ENCODE assay signal across 8 cellular contexts in the genomic region with DNA sequence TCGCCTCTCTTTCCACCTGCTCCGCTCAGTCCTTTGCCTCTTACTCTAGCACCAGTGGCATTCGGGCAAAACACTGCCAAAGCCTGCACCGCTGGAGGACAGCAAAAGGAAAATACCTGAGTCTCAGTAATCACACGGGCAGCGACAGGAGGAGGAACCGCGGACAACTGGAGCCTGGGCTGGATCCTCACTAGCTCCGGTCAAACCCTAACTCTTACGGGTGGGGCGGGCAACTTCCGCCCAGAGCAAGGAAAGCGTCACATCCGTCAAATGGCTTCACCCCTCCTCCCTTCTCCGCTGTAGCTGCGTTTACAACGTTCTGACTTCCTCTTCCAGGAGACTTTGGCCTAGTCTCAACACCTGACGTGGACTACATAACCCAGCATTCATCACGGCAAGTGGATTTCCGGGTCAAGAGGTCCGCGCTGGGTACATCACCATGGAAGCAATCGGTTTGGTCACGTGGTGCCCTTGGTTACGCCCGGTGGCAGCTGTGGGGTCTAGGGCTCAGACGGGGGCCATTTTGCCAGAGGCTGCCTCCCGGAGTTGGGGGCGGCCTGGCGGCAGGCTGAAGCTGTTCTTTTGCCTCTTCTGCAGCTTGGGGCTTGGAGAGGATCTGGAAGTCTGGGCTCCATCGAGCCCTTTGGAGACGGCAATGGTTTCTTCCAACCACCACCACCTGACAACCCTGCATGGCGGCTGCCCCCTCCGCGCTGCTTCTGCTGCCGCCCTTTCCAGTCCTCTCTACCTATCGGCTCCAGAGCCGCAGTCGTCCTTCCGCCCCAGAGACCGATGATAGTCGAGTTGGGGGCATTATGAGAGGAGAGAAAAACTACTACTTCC. TPM values are rescaled to one million over a fixed set of nuclear protein-coding genes. Genes with fewer than 3 reads are reported as not detected.
DNase-seq lines count a peak whose midpoint lies in the region; ATAC-seq and TF ChIP-seq lines count a peak whose summit lies in the region.

A gene with protein sequence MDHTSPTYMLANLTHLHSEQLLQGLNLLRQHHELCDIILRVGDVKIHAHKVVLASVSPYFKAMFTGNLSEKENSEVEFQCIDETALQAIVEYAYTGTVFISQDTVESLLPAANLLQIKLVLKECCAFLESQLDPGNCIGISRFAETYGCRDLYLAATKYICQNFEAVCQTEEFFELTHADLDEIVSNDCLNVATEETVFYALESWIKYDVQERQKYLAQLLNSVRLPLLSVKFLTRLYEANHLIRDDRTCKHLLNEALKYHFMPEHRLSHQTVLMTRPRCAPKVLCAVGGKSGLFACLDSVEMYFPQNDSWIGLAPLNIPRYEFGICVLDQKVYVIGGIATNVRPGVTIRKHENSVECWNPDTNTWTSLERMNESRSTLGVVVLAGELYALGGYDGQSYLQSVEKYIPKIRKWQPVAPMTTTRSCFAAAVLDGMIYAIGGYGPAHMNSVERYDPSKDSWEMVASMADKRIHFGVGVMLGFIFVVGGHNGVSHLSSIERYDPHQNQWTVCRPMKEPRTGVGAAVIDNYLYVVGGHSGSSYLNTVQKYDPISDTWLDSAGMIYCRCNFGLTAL (minus strand): TSS at position 218 of the 843 bp plus-strand sequence. CDS start 16,019 bp downstream, outside the sequence.
A gene with protein sequence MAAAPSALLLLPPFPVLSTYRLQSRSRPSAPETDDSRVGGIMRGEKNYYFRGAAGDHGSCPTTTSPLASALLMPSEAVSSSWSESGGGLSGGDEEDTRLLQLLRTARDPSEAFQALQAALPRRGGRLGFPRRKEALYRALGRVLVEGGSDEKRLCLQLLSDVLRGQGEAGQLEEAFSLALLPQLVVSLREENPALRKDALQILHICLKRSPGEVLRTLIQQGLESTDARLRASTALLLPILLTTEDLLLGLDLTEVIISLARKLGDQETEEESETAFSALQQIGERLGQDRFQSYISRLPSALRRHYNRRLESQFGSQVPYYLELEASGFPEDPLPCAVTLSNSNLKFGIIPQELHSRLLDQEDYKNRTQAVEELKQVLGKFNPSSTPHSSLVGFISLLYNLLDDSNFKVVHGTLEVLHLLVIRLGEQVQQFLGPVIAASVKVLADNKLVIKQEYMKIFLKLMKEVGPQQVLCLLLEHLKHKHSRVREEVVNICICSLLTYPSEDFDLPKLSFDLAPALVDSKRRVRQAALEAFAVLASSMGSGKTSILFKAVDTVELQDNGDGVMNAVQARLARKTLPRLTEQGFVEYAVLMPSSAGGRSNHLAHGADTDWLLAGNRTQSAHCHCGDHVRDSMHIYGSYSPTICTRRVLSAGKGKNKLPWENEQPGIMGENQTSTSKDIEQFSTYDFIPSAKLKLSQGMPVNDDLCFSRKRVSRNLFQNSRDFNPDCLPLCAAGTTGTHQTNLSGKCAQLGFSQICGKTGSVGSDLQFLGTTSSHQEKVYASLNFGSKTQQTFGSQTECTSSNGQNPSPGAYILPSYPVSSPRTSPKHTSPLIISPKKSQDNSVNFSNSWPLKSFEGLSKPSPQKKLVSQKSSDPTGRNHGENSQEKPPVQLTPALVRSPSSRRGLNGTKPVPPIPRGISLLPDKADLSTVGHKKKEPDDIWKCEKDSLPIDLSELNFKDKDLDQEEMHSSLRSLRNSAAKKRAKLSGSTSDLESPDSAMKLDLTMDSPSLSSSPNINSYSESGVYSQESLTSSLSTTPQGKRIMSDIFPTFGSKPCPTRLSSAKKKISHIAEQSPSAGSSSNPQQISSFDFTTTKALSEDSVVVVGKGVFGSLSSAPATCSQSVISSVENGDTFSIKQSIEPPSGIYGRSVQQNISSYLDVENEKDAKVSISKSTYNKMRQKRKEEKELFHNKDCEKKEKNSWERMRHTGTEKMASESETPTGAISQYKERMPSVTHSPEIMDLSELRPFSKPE (N-terminal part only) (plus strand): TSS at position 461 of the 843 bp plus-strand sequence. CDS start 232 bp downstream, at position 693.

- POLR2A ChIA-PET in IMR-90 (lab: Charles Lee; ENCODE audit: unreplicated experiment) (no interaction called here), OCI-LY7 (lab: Charles Lee) (interaction anchor here (0.6 to 3.8 kb wide), 16 partner anchors 9 to 179 kb away, joined by 3 to 17 read pairs (median 3); a partner anchor contains a TSS)

- in situ Hi-C loops in IMR-90 (cut with MboI; ENCODE audit: low sequenced_read_pairs): loop anchor here (10.0 kb wide), 1 partner anchor 173 kb away; a partner anchor contains a TSS

- H3K79me1 ChIP-seq in IMR-90 (ENCODE audit: low read depth in 1 of 2, low read length in 2 of 2): peaks cover 10 to 36% of the 10 kb centered on the region in 2 experiments

- H4K8ac ChIP-seq in IMR-90 (ENCODE audit: low read depth in 2 of 2, low read length in 2 of 2): peak within 1 kb of the TSS; percentile 5 to 77; a peak in 2 of 4 replicates

- no peak for TF ChIP-seq RAD21 in IMR-90 (IDR thresholded peaks at IDR 0.05; ENCODE audit: low read length)

- H3K36me3 ChIP-seq in IMR-90 (ENCODE audit: control insufficient read depth, insufficient read depth, low read length) (no peaks in the 10 kb centered on the region), OCI-LY7 (ENCODE audit: insufficient read depth, low read length) (peaks cover 2% of the 10 kb centered on the region; the same call in 1 of the 2 replicates)

- H2AK5ac ChIP-seq in IMR-90 (ENCODE audit: low read depth, low read length): peak within 1 kb of the TSS; percentile 44; the same call in 1 of the 2 replicates

- H3K9me1 ChIP-seq in IMR-90 (ENCODE audit: insufficient read depth, low read length): no peaks in the 10 kb centered on the region

- peaks cover 3% of the 10 kb centered on the region; the same call in 1 of the 2 replicates for H3K4me1 ChIP-seq in IMR-90 (ENCODE audit: control insufficient read depth, insufficient read depth, low read length)
- peaks cover 22% of the 10 kb centered on the region for H3K4me1 ChIP-seq in OCI-LY7 (ENCODE audit: insufficient read depth, low read length, poor library complexity, severe bottlenecking)

- H3K9ac ChIP-seq in IMR-90 (ENCODE audit: low read depth, low read length): peak within 1 kb of the TSS; percentile 82

- H3K27me3 ChIP-seq in IMR-90 (ENCODE audit: control insufficient read depth, insufficient read depth, low read length): no peaks in the 10 kb centered on the region

- peak within 1 kb of the TSS; percentile 30 for H3K18ac ChIP-seq in IMR-90 (ENCODE audit: low read depth, low read length)

- H2BK120ac ChIP-seq in IMR-90 (ENCODE audit: low read depth, low read length): peak within 1 kb of the TSS; percentile 44

- H4K20me1 ChIP-seq in IMR-90 (ENCODE audit: insufficient read depth, low read length) (peaks cover 13% of the 10 kb centered on the region), OCI-LY7 (ENCODE audit: insufficient read depth, low read length) (peaks cover 36% of the 10 kb centered on the region)

- peak; percentile 98 for DNase-seq in DMS114 treated with DMSO at 0.1 percent for 48 hours (lab: John Stamatoyannopoulos, UW; ENCODE audit: unreplicated experiment)
- DNase-seq in IMR-90: peak; percentile 100
- peak; percentile 99 for DNase-seq in OCI-LY7 (ENCODE audit: low spot score)
- peak; percentile 94 for DNase-seq in activated T-cell treated with anti-CD3 and anti-CD28 coated beads for 4 hours
- DNase-seq in erythroblast (lab: John Stamatoyannopoulos, UW): peak; percentile 99 to 100
- DNase-seq in mucosa of gallbladder (ENCODE audit: low spot score): peak; percentile 100
- DNase-seq in stimulated activated CD8-positive, alpha-beta memory T cell treated with anti-CD3 and anti-CD28 coated beads, Interleukin-4, amount 100 ng/mL, for 4 hours (ENCODE audit: low read depth in 2 of 2, low spot score in 1 of 2): peak; percentile 92 to 93

- 0% methylated on average over 11 of the region's 42 CpGs; no CpG with 5 or more reads in 1 of the 2 experiments for WGBS in IMR-90 (ENCODE audit: extremely low coverage in 2 of 2, insufficient read length in 1 of 2), 2 experiments

- peak within 1 kb of the TSS; percentile 77 for H2BK5ac ChIP-seq in IMR-90 (ENCODE audit: low read depth, low read length, poor library complexity, severe bottlenecking)

- peaks cover 90% of the 10 kb centered on the region for H3K79me2 ChIP-seq in OCI-LY7 (ENCODE audit: insufficient read depth, low read depth, low read length)

- H2BK15ac ChIP-seq in IMR-90 (ENCODE audit: low read depth, low read length): no peak within 1 kb of the TSS

- H3K4me2 ChIP-seq in IMR-90 (ENCODE audit: low read depth, low read length): peak within 1 kb of the TSS; percentile 93
- H3K4me2 ChIP-seq in OCI-LY7 (ENCODE audit: low read length): peak within 1 kb of the TSS; percentile 97

- CTCF ChIA-PET in IMR-90 (lab: Yijun Ruan, JAX) (no interaction called here), OCI-LY7 (lab: Charles Lee; ENCODE audit: unreplicated experiment) (interaction anchor here (0.7 kb wide), 1 partner anchor 123 kb away, joined by 3 read pairs; no protein-coding TSS in a partner anchor)

- dilution Hi-C loops in IMR-90 (cut with HindIII; ENCODE audit: low sequenced_read_pairs, unreplicated experiment): no loop called here

- H3K4ac ChIP-seq in IMR-90 (ENCODE audit: low read depth, low read length): peak within 1 kb of the TSS; percentile 73

- H2AK9ac ChIP-seq in IMR-90 (replicated peaks; ENCODE audit: low read depth, low read length, poor library complexity): peak within 1 kb of the TSS; percentile 75

- TF ChIP-seq CTCF in IMR-90 (conservative IDR thresholded peaks at IDR 0.05; ENCODE audit: low read depth, low read length) (no peak), OCI-LY7 (conservative IDR thresholded peaks at IDR 0.05; ENCODE audit: low read length) (no peak)

- peak within 1 kb of the TSS; percentile 65 for H3K27ac ChIP-seq in IMR-90 (ENCODE audit: insufficient read depth, low read length)
- peak within 1 kb of the TSS; percentile 75 for H3K27ac ChIP-seq in OCI-LY7 (ENCODE audit: low read depth, low read length, poor library complexity, severe bottlenecking)

- H2BK20ac ChIP-seq in IMR-90 (ENCODE audit: low read depth, low read length): no peak within 1 kb of the TSS

- peak within 1 kb of the TSS; percentile 53 for H4K91ac ChIP-seq in IMR-90 (ENCODE audit: insufficient read depth, low read depth, low read length)

- peak within 1 kb of the TSS; percentile 89 for H3K23ac ChIP-seq in IMR-90 (ENCODE audit: low read depth, low read length)

- peak within 1 kb of the TSS; percentile 50 for H4K5ac ChIP-seq in IMR-90 (ENCODE audit: low read depth, low read length)

- BruUV-seq in IMR-90 (replicated peaks; lab: Mats Ljungman, UMichigan) (no TSS peak), OCI-LY7 (replicated peaks; lab: Mats Ljungman, UMichigan) (no TSS peak)

- no peaks in the 10 kb centered on the region for H3K9me2 ChIP-seq in OCI-LY7 (ENCODE audit: insufficient read depth, low read length)

- intact Hi-C loops in IMR-90 (cut with micrococcal nuclease): loop anchor here (1.0 to 5.0 kb wide), 5 partner anchors 64 to 305 kb away; a partner anchor contains a TSS
- intact Hi-C loops in OCI-LY7 (cut with micrococcal nuclease; ENCODE audit: unreplicated experiment): loop anchor here (1.0 to 2.0 kb wide), 4 partner anchors 63 to 291 kb away; a partner anchor contains a TSS

- H3K9me3 ChIP-seq in IMR-90 (ENCODE audit: control insufficient read depth, insufficient read depth, low read length) (no peaks in the 10 kb centered on the region), OCI-LY7 (ENCODE audit: low read length) (no peaks in the 10 kb centered on the region)

- ATAC-seq in GM21529 (IDR thresholded peaks at IDR 0.05; ENCODE audit: unreplicated experiment) (peak; percentile 88), IMR-90 (ENCODE audit: low read depth) (peak; percentile 88)

- H3K56ac ChIP-seq in IMR-90 (ENCODE audit: extremely low read depth, insufficient read depth, low read length): peak within 1 kb of the TSS; percentile 69

- H2AFZ ChIP-seq in IMR-90 (replicated peaks; ENCODE audit: low read length, poor library complexity) (peak within 1 kb of the TSS; percentile 97), OCI-LY7 (ENCODE audit: low read length) (peak within 1 kb of the TSS; percentile 62)

- H3K4me3 ChIP-seq in IMR-90 (ENCODE audit: insufficient read depth, low read depth, low read length): peak within 1 kb of the TSS; percentile 68
- H3K4me3 ChIP-seq in OCI-LY7 (ENCODE audit: low read depth, low read length, poor library complexity, severe bottlenecking): peak within 1 kb of the TSS; percentile 86

- peak within 1 kb of the TSS; percentile 88 for H3K14ac ChIP-seq in IMR-90 (replicated peaks; ENCODE audit: low read depth, low read length)

- TF ChIP-seq POLR2A in IMR-90 (IDR thresholded peaks at IDR 0.05; ENCODE audit: low read depth, low read length): peak; percentile 93
- peak; percentile 99 for TF ChIP-seq POLR2A in erythroblast (IDR thresholded peaks at IDR 0.05; ENCODE audit: low read length)

RNA-seq across cellular contexts. Expression of the first gene that starts in this region (rescaled TPM):
- total RNA-seq in IMR-90 (2012; rRNA removed): 7.7 and 11.4 TPM in 2 replicates
- polyA plus RNA-seq in IMR-90 (2012; rRNA removed): 2.5 and 2.9 TPM in 2 replicates
- 0.67 and 1.2 TPM in 2 replicates for polyA plus RNA-seq in IMR-90 (2012; cell fraction: cytosol; rRNA removed)
- polyA plus RNA-seq in IMR-90 (2012; cell fraction: nucleus; rRNA removed; ENCODE audit: low replicate concordance): 0.92 and 3.3 TPM in 2 replicates
- total RNA-seq in OCI-LY7 (2014; rRNA removed; shearing (Covaris generic)): 3.7 and 10.6 TPM in 2 replicates
- total RNA-seq in OCI-LY7 (2022): 11.9 and 12.7 TPM in 2 replicates
- 14.8 TPM for total RNA-seq in mucosa of gallbladder

RNA-seq across cellular contexts. Expression of the second gene that starts in this region (rescaled TPM):
- 11.1 and 13.4 TPM in 2 replicates for total RNA-seq in IMR-90 (2012; rRNA removed)
- 2.5 and 3.1 TPM in 2 replicates for polyA plus RNA-seq in IMR-90 (2012; rRNA removed)
- 0.79 and 1.2 TPM in 2 replicates for polyA plus RNA-seq in IMR-90 (2012; cell fraction: cytosol; rRNA removed)
- 1.2 and 10.1 TPM in 2 replicates for polyA plus RNA-seq in IMR-90 (2012; cell fraction: nucleus; rRNA removed; ENCODE audit: low replicate concordance)
- total RNA-seq in OCI-LY7 (2014; rRNA removed; shearing (Covaris generic)): 11.4 and 12.4 TPM in 2 replicates
- 11.6 and 14.2 TPM in 2 replicates for total RNA-seq in OCI-LY7 (2022)
- 17.1 TPM for total RNA-seq in mucosa of gallbladder

Comparison
In these comparisons a context has a peak if more than half of its experiments do, and no peak if none do; other contexts are left out.
1. Peak in every context shown above with its lines: DNase-seq, ATAC-seq, H3K4me3 ChIP-seq and H3K27ac ChIP-seq.